11 cellular contexts compared by ENCODE assay signal in genomic region chr17:53264730-53265129, GRCh38.
"Had no signal": no experiment of that assay in that cellular context is flagged by ENCODE, and none has a peak within 500 bp of the region (broad histone marks: within the 10 kb centered on the region; RNA-seq: fewer than 3 reads in every experiment).

No MANE protein-coding gene starts in this region.

- ATAC-seq: GM23338, HCT116 had no signal

- H2AFZ ChIP-seq: GM23248, GM23338 had no signal

- H3K4me2 ChIP-seq: GM23338 had no signal

- H3K36me3 ChIP-seq: HAP-1 had no signal

- H3K9me3 ChIP-seq: HAP-1 had no signal

- FAIRE-seq: H1, H54 had no signal

- H3K27ac ChIP-seq: GM23248 had no signal

- H3K4me3 ChIP-seq: GM23248, GM23338, HAP-1 had no signal

- H3K9ac ChIP-seq: GM23248 had no signal

- DNase-seq: GM23248, GOT3, H7, H9, HCEC 1CT, HFFc6 had no signal

- H3K4me1 ChIP-seq: HAP-1 had no signal
